8 cellular contexts compared by ENCODE assay signal in the genomic region with DNA sequence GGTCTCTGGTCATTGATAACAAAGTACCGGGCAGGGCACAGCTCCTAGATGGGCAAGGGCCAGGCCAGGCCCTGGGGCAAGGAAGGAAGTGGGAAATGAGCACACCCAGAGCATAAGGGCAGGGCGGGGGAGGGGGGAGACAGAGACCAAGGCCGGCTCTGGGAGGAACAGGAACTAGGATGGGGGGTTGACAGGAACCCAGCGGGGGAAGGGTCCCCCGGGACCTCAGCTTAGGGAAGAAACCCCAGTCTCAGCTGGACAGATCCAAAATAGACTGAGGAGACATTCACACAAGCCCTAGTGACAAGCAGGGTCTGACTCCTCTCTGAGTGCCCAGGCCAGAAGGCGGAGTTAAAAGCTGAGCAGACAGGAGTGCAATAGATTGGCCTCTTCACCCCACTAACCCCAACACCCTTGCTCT. TPM values are rescaled to one million over a fixed set of nuclear protein-coding genes. Genes with fewer than 3 reads are reported as not detected.
DNase-seq lines count a peak whose midpoint lies in the region; ATAC-seq and TF ChIP-seq lines count a peak whose summit lies in the region.

No MANE protein-coding gene starts in this region.

- peak overlapping the region; percentile 59 for H3K4me3 ChIP-seq in MG63

- no peak for TF ChIP-seq CTCF in neural crest cell (conservative IDR thresholded peaks at IDR 0.05)

- DNase-seq in Daoy (ENCODE audit: low read depth): peak; percentile 54
- DNase-seq in MG63: peak; percentile 46
- peak; percentile 44 for DNase-seq in activated T-helper 1 cell treated with anti-CD3 and anti-CD28 coated beads, Interleukin-12 subunit alpha, Interleukin-12 subunit beta, Interleukin-2, Interleukin-4 antibody, amounts not matched to agents 30 ng/mL and 10 ng/mL and 1 ng/mL, durations not matched to agents 14 hours and 24 hours and 36 hours (ENCODE audit: low spot score)
- DNase-seq in foreskin melanocyte: peak; percentile 79
- DNase-seq in neural crest cell (ENCODE audit: low read depth, low spot score): peak; percentile 25
- DNase-seq in NCI-H2081 treated with DMSO at 0.1 percent for 48 hours (lab: John Stamatoyannopoulos, UW): no peak

- H3K4me1 Mint-ChIP-seq in activated T-helper 1 cell treated with anti-CD3 and anti-CD28 coated beads, Interleukin-12 subunit alpha, Interleukin-12 subunit beta, Interleukin-2, Interleukin-4 antibody, amounts not matched to agents 30 ng/mL and 10 ng/mL and 1 ng/mL, durations not matched to agents 14 hours and 24 hours and 36 hours (ENCODE audit: low read depth): peaks cover 60% of the 10 kb centered on the region
- peaks cover 64% of the 10 kb centered on the region for H3K4me1 Mint-ChIP-seq in neural crest cell

- H3K27me3 ChIP-seq in MG63: no peaks in the 10 kb centered on the region

- no peaks in the 10 kb centered on the region for H3K9me3 ChIP-seq in MG63

- H3K9me3 Mint-ChIP-seq in activated T-helper 1 cell treated with anti-CD3 and anti-CD28 coated beads, Interleukin-12 subunit alpha, Interleukin-12 subunit beta, Interleukin-2, Interleukin-4 antibody, amounts not matched to agents 30 ng/mL and 10 ng/mL and 1 ng/mL, durations not matched to agents 14 hours and 24 hours and 36 hours: no peaks in the 10 kb centered on the region
- H3K9me3 Mint-ChIP-seq in neural crest cell: no peaks in the 10 kb centered on the region

- H3K27me3 Mint-ChIP-seq in activated T-helper 1 cell treated with anti-CD3 and anti-CD28 coated beads, Interleukin-12 subunit alpha, Interleukin-12 subunit beta, Interleukin-2, Interleukin-4 antibody, amounts not matched to agents 30 ng/mL and 10 ng/mL and 1 ng/mL, durations not matched to agents 14 hours and 24 hours and 36 hours (ENCODE audit: insufficient read depth): peaks cover 4% of the 10 kb centered on the region
- H3K27me3 Mint-ChIP-seq in neural crest cell (ENCODE audit: low read depth): peaks cover 2% of the 10 kb centered on the region

- ATAC-seq in HG03354 (IDR thresholded peaks at IDR 0.05; ENCODE audit: poor library complexity, severe bottlenecking, unreplicated experiment) (no peak), GM21717 (IDR thresholded peaks at IDR 0.05; ENCODE audit: unreplicated experiment) (no peak)

- H3K4me3 Mint-ChIP-seq in activated T-helper 1 cell treated with anti-CD3 and anti-CD28 coated beads, Interleukin-12 subunit alpha, Interleukin-12 subunit beta, Interleukin-2, Interleukin-4 antibody, amounts not matched to agents 30 ng/mL and 10 ng/mL and 1 ng/mL, durations not matched to agents 14 hours and 24 hours and 36 hours: peak overlapping the region; percentile 94
- peak overlapping the region; percentile 86 for H3K4me3 Mint-ChIP-seq in neural crest cell

- peak overlapping the region; percentile 93 for H3K27ac Mint-ChIP-seq in activated T-helper 1 cell treated with anti-CD3 and anti-CD28 coated beads, Interleukin-12 subunit alpha, Interleukin-12 subunit beta, Interleukin-2, Interleukin-4 antibody, amounts not matched to agents 30 ng/mL and 10 ng/mL and 1 ng/mL, durations not matched to agents 14 hours and 24 hours and 36 hours
- peak overlapping the region; percentile 94 for H3K27ac Mint-ChIP-seq in neural crest cell (ENCODE audit: unreplicated experiment)

- no peaks in the 10 kb centered on the region for H3K36me3 ChIP-seq in MG63

- intact Hi-C loops in activated T-helper 1 cell treated with anti-CD3 and anti-CD28 coated beads, Interleukin-12 subunit alpha, Interleukin-12 subunit beta, Interleukin-2, Interleukin-4 antibody, amounts not matched to agents 30 ng/mL and 10 ng/mL and 1 ng/mL, durations not matched to agents 14 hours and 24 hours and 36 hours (cut with micrococcal nuclease): loop anchor here (1.0 to 10.0 kb wide), 10 partner anchors 162 to 1140 kb away; partner anchors contain the start of genes CREB3, ENHO, FAM221B and GBA2

- peaks cover 5% of the 10 kb centered on the region for H3K36me3 Mint-ChIP-seq in activated T-helper 1 cell treated with anti-CD3 and anti-CD28 coated beads, Interleukin-12 subunit alpha, Interleukin-12 subunit beta, Interleukin-2, Interleukin-4 antibody, amounts not matched to agents 30 ng/mL and 10 ng/mL and 1 ng/mL, durations not matched to agents 14 hours and 24 hours and 36 hours (ENCODE audit: low read depth)
- H3K36me3 Mint-ChIP-seq in neural crest cell (ENCODE audit: low read depth): no peaks in the 10 kb centered on the region

RNA-seq across cellular contexts. Expression of gene ATOSB, which starts 0.7 kb away (rescaled TPM):
- total RNA-seq in Daoy (2014; rRNA removed; shearing (Covaris generic)): 1.9 and 4.7 TPM in 2 replicates
- total RNA-seq in MG63 (2014; rRNA removed; shearing (Covaris generic); ENCODE audit: low replicate concordance): 0.72 and 2.0 TPM in 2 replicates
- 4.8 and 5.4 TPM in 2 replicates for total RNA-seq in activated T-helper 1 cell treated with anti-CD3 and anti-CD28 coated beads, Interleukin-12 subunit alpha, Interleukin-12 subunit beta, Interleukin-2, Interleukin-4 antibody, amounts not matched to agents 30 ng/mL and 10 ng/mL and 1 ng/mL, durations not matched to agents 14 hours and 24 hours and 36 hours
- 12.2 and 15.2 TPM in 2 replicates for total RNA-seq in neural crest cell

RNA-seq across cellular contexts. Expression of gene STOML2, which starts 12.0 kb away (rescaled TPM):
- 222 and 248 TPM in 2 replicates for total RNA-seq in Daoy (2014; rRNA removed; shearing (Covaris generic))
- 152 and 209 TPM in 2 replicates for total RNA-seq in MG63 (2014; rRNA removed; shearing (Covaris generic); ENCODE audit: low replicate concordance)
- total RNA-seq in activated T-helper 1 cell treated with anti-CD3 and anti-CD28 coated beads, Interleukin-12 subunit alpha, Interleukin-12 subunit beta, Interleukin-2, Interleukin-4 antibody, amounts not matched to agents 30 ng/mL and 10 ng/mL and 1 ng/mL, durations not matched to agents 14 hours and 24 hours and 36 hours: 250 and 261 TPM in 2 replicates
- total RNA-seq in neural crest cell: 184 and 186 TPM in 2 replicates

RNA-seq across cellular contexts. Expression of gene PIGO, which starts 18.5 kb away (rescaled TPM):
- 18.9 and 22.2 TPM in 2 replicates for total RNA-seq in Daoy (2014; rRNA removed; shearing (Covaris generic))
- 7.9 and 9.0 TPM in 2 replicates for total RNA-seq in MG63 (2014; rRNA removed; shearing (Covaris generic); ENCODE audit: low replicate concordance)
- 34.4 and 39.7 TPM in 2 replicates for total RNA-seq in activated T-helper 1 cell treated with anti-CD3 and anti-CD28 coated beads, Interleukin-12 subunit alpha, Interleukin-12 subunit beta, Interleukin-2, Interleukin-4 antibody, amounts not matched to agents 30 ng/mL and 10 ng/mL and 1 ng/mL, durations not matched to agents 14 hours and 24 hours and 36 hours
- total RNA-seq in neural crest cell: 24.3 and 28.3 TPM in 2 replicates

RNA-seq across cellular contexts. Expression of gene FANCG, which starts 35.2 kb away (rescaled TPM):
- total RNA-seq in Daoy (2014; rRNA removed; shearing (Covaris generic)): 43.0 and 48.1 TPM in 2 replicates
- 15.2 and 16.5 TPM in 2 replicates for total RNA-seq in MG63 (2014; rRNA removed; shearing (Covaris generic); ENCODE audit: low replicate concordance)
- total RNA-seq in activated T-helper 1 cell treated with anti-CD3 and anti-CD28 coated beads, Interleukin-12 subunit alpha, Interleukin-12 subunit beta, Interleukin-2, Interleukin-4 antibody, amounts not matched to agents 30 ng/mL and 10 ng/mL and 1 ng/mL, durations not matched to agents 14 hours and 24 hours and 36 hours: 102 and 104 TPM in 2 replicates
- 115 and 126 TPM in 2 replicates for total RNA-seq in neural crest cell

RNA-seq across cellular contexts. Expression of gene VCP, which starts 42.5 kb away (rescaled TPM):
- 569 and 580 TPM in 2 replicates for total RNA-seq in Daoy (2014; rRNA removed; shearing (Covaris generic))
- total RNA-seq in MG63 (2014; rRNA removed; shearing (Covaris generic); ENCODE audit: low replicate concordance): 120 and 139 TPM in 2 replicates
- total RNA-seq in activated T-helper 1 cell treated with anti-CD3 and anti-CD28 coated beads, Interleukin-12 subunit alpha, Interleukin-12 subunit beta, Interleukin-2, Interleukin-4 antibody, amounts not matched to agents 30 ng/mL and 10 ng/mL and 1 ng/mL, durations not matched to agents 14 hours and 24 hours and 36 hours: 334 and 353 TPM in 2 replicates
- total RNA-seq in neural crest cell: 368 and 374 TPM in 2 replicates
